ENCODE assay signal across 8 cellular contexts in genomic region chr3:123028233-123028828, GRCh38. TPM values are rescaled to one million over a fixed set of nuclear protein-coding genes. Genes with fewer than 3 reads are reported as not detected.
DNase-seq lines count a peak whose midpoint lies in the region; ATAC-seq and TF ChIP-seq lines count a peak whose summit lies in the region.

No MANE protein-coding gene starts in this region.

- H3K9me3 ChIP-seq in SU-DHL-6 (ENCODE audit: insufficient read depth, low read length) (no peaks in the 10 kb centered on the region), colonic mucosa (no peaks in the 10 kb centered on the region)

- peak overlapping the region; percentile 74 for H2AFZ ChIP-seq in SU-DHL-6 (ENCODE audit: low read depth, low read length, severe bottlenecking)

- peaks cover 4% of the 10 kb centered on the region; the same call in 1 of the 2 replicates for H3K27me3 ChIP-seq in SU-DHL-6 (ENCODE audit: low read length)
- H3K27me3 ChIP-seq in colonic mucosa, result peaks cover 42% of the 10 kb centered on the region

- no peaks in the 10 kb centered on the region for H3K36me3 ChIP-seq in SU-DHL-6 (ENCODE audit: low read length)
- H3K36me3 ChIP-seq in colonic mucosa, result no peaks in the 10 kb centered on the region

- no peak overlapping the region; the same call in 1 of the 2 replicates for H3K9ac ChIP-seq in SU-DHL-6 (ENCODE audit: low read length)
- H3K9ac ChIP-seq in colonic mucosa (ENCODE audit: low read depth in 2 of 2, low read length in 2 of 2), result no peak overlapping the region

- H4K20me1 ChIP-seq in SU-DHL-6 (ENCODE audit: low read depth, low read length), result no peaks in the 10 kb centered on the region

- TF ChIP-seq CTCF in SU-DHL-6 (IDR thresholded peaks at IDR 0.05; ENCODE audit: insufficient read depth, low read length, poor library complexity, severe bottlenecking) (no peak), colonic mucosa (IDR thresholded peaks at IDR 0.05) (peak; percentile 29)

- no peaks in the 10 kb centered on the region for H3K79me2 ChIP-seq in SU-DHL-6 (ENCODE audit: insufficient read depth, low read length)

- H3K4me3 ChIP-seq in SU-DHL-6 (ENCODE audit: insufficient read depth, low read length, poor library complexity, severe bottlenecking), result peak overlapping the region; percentile 29
- peak overlapping the region; percentile 52 for H3K4me3 ChIP-seq in colonic mucosa

- DNase-seq in activated naive CD4-positive, alpha-beta T cell treated with Interleukin-2 at 50 U/mL for 16 hours, result peak; percentile 8
- no peak for DNase-seq in activated naive CD4-positive, alpha-beta T cell (lab: John Stamatoyannopoulos, UW)
- peak; percentile 57 to 82 (median 74) for DNase-seq in NCI-H1417 (lab: John Stamatoyannopoulos, UW)
- DNase-seq in colonic mucosa, result peak; percentile 27
- peak; percentile 13 to 26 for DNase-seq in left colon
- DNase-seq in stimulated activated CD4-positive, alpha-beta T cell treated with anti-CD3 and anti-CD28 coated beads, Interleukin-4, amount 100 ng/mL, for 24 hours, result peak; percentile 23

- ATAC-seq in left colon (peak; percentile 48), GM21360 (IDR thresholded peaks at IDR 0.05; ENCODE audit: unreplicated experiment) (no peak)

- intact Hi-C loops in colonic mucosa (cut with DNase I), result loop anchor here (2.0 to 10.0 kb wide), 3 partner anchors 86 to 274 kb away; no protein-coding TSS in a partner anchor
- intact Hi-C loops in left colon (cut with DNase I, micrococcal nuclease), result loop anchor here in 1 of 2 donors (10.0 kb wide), 1 partner anchor 84 kb away; no protein-coding TSS in a partner anchor

- no peaks in the 10 kb centered on the region for H3K9me2 ChIP-seq in SU-DHL-6 (replicated peaks; ENCODE audit: insufficient read depth, low read length)

- H3K4me1 ChIP-seq in colonic mucosa, result peaks cover 10% of the 10 kb centered on the region

- H3F3A ChIP-seq in SU-DHL-6 (ENCODE audit: insufficient read depth), result no peaks in the 10 kb centered on the region

- H3K27ac ChIP-seq in SU-DHL-6 (ENCODE audit: low read depth, low read length) (no peak overlapping the region), colonic mucosa (no peak overlapping the region)

- peak overlapping the region; percentile 43 for H3K4me2 ChIP-seq in SU-DHL-6 (ENCODE audit: low read depth, low read length, poor library complexity, severe bottlenecking)

RNA-seq across cellular contexts. Expression of gene SEMA5B, which starts 0.8 kb away (rescaled TPM):
- total RNA-seq in colonic mucosa (1 to 10 TPM in 1 of 2 donors, under 1 TPM in 1; 0.40 to 1.3 TPM), left colon (under 1 TPM; 0.15 to 0.59 TPM)

RNA-seq across cellular contexts. Expression of gene PDIA5, which starts 38.5 kb away (rescaled TPM):
- 10 to 100 TPM; 36.5 to 40.1 TPM for total RNA-seq in colonic mucosa
- total RNA-seq in left colon, result 10 to 100 TPM; 34.7 to 37.7 TPM

Comparison
In these comparisons a context has a peak if more than half of its experiments do, and no peak if none do; other contexts are left out.
1. DNase-seq: peak in activated naive CD4-positive, alpha-beta T cell treated with Interleukin-2 at 50 U/mL for 16 hours (single experiment), NCI-H1417 (3 of 3), colonic mucosa (single experiment), left colon (2 of 2) and stimulated activated CD4-positive, alpha-beta T cell treated with anti-CD3 and anti-CD28 coated beads, Interleukin-4, amount 100 ng/mL, for 24 hours (single experiment); none in activated naive CD4-positive, alpha-beta T cell (0 of 4).